In the genomic region with DNA sequence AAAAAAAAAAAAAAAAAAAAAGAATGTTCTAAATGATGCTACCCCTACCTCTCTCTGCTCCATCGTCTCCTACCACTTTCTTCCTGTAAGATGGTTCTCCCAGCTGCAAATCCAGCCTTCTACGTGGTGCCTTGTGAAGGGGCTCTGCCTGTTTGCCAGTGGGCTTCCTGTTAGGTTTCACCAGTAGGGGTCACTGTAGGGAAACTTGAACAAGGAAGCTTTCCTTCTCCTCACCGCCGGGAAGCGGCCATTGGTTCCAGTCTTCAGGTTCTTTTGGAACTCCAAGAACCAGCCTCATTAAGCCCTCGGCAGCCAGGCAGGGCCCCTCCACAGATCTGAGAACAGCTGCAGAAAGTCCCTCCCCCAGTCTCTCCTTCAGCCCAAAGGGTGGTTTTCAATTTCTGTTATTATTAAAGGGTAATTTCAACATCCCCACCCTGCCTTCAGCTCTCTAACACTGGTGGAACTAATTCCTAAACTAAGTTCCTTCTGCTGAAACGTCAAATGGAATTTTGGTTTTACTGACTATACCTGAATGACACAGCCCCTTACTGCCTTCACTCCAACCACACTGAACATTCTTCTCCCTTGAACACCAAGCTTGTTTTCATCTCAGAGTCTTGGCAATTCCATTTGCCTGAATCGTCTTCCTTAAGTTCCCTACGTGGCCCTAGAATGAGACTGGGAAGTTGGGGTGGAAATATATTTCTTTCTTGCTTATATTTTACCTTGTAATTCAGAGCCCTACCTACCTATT, we compare ENCODE assay signal across 1 cellular context.
TF ChIP-seq lines count a peak whose summit lies in the region.

No MANE protein-coding gene starts in this region.

TF ChIP-seq in HepG2, 621 proteins besides CTCF, POLR2A, EP300 and RAD21:
- TF ChIP-seq POLR2G (IDR thresholded peaks at IDR 0.05; ENCODE audit: low read depth, low read length) (no peak), STAG1 (CRISPR knock-in tag; IDR thresholded peaks at IDR 0.05) (peak; percentile 17; the same call in 1 of the 2 replicates), ZNF280B (CRISPR knock-in tag; IDR thresholded peaks at IDR 0.05; ENCODE audit: borderline replicate concordance) (no peak), ARNT2 (CRISPR knock-in tag; IDR thresholded peaks at IDR 0.05; ENCODE audit: low read depth) (no peak)
